In the genomic region with DNA sequence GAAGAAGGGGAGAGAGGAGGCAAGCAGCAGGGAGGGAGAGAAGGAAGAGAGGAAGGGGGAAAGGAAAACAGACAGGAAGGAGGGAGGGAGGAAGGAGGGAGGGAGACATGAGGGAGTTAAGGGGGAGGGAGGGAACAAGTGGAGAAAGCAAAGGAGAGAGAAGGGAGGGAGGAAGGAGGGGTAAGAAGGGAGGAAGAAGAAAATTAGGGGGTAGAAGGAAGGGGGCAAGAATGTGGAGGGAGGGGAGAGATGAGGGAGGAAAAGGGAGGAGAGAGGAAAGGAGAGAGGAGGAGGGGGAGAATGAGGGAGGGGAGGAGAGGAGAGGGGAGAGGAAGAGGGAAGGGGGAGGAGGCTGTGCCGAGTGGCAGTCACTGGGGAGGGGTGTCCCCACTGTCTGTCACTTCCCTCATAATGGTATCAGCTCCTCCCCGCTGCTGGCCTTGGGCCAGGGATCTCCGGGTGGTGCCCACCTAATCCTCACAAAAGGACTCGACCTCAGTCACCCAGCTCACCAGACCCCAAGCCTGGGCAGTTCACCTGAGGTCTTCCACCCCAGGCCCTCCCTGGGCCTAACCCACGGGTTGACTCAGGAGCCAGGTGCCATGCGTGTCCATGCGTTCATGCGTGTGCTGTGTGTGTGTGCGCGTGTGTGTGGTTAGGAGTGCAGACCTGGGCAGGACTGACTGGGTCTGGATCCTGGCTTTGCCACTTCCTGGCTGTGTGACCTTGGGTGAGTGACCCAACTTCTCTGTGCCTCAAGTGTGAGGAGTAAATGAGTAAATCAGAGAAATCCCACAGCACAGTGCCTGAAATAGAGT, we compare ENCODE assay signal across 1 cellular context.
A peak's percentile ranks its signal among the peaks of the same experiment; 100 is the strongest.
TF ChIP-seq lines count a peak whose summit lies in the region.

No MANE protein-coding gene starts in this region.

TF ChIP-seq in HEK293, 187 proteins besides CTCF, POLR2A, EP300 and RAD21 (continued from another document and continues in another):
- TF ChIP-seq ZNF280D (tag by site-specific recombination; IDR thresholded peaks at IDR 0.05), result no peak
- TF ChIP-seq, protein P1, sequence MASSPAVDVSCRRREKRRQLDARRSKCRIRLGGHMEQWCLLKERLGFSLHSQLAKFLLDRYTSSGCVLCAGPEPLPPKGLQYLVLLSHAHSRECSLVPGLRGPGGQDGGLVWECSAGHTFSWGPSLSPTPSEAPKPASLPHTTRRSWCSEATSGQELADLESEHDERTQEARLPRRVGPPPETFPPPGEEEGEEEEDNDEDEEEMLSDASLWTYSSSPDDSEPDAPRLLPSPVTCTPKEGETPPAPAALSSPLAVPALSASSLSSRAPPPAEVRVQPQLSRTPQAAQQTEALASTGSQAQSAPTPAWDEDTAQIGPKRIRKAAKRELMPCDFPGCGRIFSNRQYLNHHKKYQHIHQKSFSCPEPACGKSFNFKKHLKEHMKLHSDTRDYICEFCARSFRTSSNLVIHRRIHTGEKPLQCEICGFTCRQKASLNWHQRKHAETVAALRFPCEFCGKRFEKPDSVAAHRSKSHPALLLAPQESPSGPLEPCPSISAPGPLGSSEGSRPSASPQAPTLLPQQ (tag by site-specific recombination; IDR thresholded peaks at IDR 0.05), result no peak
- no peak for TF ChIP-seq GLIS2 (tag by site-specific recombination; IDR thresholded peaks at IDR 0.05)
- TF ChIP-seq ZNF416 (tag by site-specific recombination; IDR thresholded peaks at IDR 0.05), result no peak
- no peak for TF ChIP-seq ZSCAN30 (tag by site-specific recombination; IDR thresholded peaks at IDR 0.05)
- peak; percentile 98; the same call in 1 of the 2 replicates for TF ChIP-seq ZNF768 (tag by site-specific recombination; IDR thresholded peaks at IDR 0.05)
- TF ChIP-seq, protein P2, sequence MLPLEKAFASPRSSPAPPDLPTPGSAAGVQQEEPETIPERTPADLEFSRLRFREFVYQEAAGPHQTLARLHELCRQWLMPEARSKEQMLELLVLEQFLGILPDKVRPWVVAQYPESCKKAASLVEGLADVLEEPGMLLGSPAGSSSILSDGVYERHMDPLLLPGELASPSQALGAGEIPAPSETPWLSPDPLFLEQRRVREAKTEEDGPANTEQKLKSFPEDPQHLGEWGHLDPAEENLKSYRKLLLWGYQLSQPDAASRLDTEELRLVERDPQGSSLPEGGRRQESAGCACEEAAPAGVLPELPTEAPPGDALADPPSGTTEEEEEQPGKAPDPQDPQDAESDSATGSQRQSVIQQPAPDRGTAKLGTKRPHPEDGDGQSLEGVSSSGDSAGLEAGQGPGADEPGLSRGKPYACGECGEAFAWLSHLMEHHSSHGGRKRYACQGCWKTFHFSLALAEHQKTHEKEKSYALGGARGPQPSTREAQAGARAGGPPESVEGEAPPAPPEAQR (tag by site-specific recombination; IDR thresholded peaks at IDR 0.05), result 0 out of 2 replicates have a peak, but pooled peaks have one; percentile 38
- no peak for TF ChIP-seq ZNF624 (tag by site-specific recombination; IDR thresholded peaks at IDR 0.05)
- no peak for TF ChIP-seq ZNF785 (tag by site-specific recombination; IDR thresholded peaks at IDR 0.05)
- TF ChIP-seq, protein P3, sequence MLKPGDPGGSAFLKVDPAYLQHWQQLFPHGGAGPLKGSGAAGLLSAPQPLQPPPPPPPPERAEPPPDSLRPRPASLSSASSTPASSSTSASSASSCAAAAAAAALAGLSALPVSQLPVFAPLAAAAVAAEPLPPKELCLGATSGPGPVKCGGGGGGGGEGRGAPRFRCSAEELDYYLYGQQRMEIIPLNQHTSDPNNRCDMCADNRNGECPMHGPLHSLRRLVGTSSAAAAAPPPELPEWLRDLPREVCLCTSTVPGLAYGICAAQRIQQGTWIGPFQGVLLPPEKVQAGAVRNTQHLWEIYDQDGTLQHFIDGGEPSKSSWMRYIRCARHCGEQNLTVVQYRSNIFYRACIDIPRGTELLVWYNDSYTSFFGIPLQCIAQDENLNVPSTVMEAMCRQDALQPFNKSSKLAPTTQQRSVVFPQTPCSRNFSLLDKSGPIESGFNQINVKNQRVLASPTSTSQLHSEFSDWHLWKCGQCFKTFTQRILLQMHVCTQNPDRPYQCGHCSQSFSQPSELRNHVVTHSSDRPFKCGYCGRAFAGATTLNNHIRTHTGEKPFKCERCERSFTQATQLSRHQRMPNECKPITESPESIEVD (tag by site-specific recombination; IDR thresholded peaks at IDR 0.05), result no peak
- TF ChIP-seq, protein P4, sequence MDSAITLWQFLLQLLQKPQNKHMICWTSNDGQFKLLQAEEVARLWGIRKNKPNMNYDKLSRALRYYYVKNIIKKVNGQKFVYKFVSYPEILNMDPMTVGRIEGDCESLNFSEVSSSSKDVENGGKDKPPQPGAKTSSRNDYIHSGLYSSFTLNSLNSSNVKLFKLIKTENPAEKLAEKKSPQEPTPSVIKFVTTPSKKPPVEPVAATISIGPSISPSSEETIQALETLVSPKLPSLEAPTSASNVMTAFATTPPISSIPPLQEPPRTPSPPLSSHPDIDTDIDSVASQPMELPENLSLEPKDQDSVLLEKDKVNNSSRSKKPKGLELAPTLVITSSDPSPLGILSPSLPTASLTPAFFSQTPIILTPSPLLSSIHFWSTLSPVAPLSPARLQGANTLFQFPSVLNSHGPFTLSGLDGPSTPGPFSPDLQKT (IDR thresholded peaks at IDR 0.05; ENCODE audit: borderline replicate concordance, low read depth, low read length), result no peak
- TF ChIP-seq ZNF157 (tag by site-specific recombination; IDR thresholded peaks at IDR 0.05), result no peak
- no peak for TF ChIP-seq ZNF138 (tag by site-specific recombination; IDR thresholded peaks at IDR 0.05; ENCODE audit: borderline replicate concordance)
- TF ChIP-seq, protein P5, sequence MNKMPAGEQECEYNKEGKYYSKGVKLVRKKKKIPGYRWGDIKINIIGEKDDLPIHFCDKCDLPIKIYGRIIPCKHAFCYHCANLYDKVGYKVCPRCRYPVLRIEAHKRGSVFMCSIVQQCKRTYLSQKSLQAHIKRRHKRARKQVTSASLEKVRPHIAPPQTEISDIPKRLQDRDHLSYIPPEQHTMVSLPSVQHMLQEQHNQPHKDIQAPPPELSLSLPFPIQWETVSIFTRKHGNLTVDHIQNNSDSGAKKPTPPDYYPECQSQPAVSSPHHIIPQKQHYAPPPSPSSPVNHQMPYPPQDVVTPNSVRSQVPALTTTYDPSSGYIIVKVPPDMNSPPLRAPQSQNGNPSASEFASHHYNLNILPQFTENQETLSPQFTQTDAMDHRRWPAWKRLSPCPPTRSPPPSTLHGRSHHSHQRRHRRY (tag by site-specific recombination; IDR thresholded peaks at IDR 0.05), result no peak
- TF ChIP-seq ZNF140 (tag by site-specific recombination; IDR thresholded peaks at IDR 0.05), result no peak
- TF ChIP-seq ZNF132 (tag by site-specific recombination; IDR thresholded peaks at IDR 0.05; ENCODE audit: borderline replicate concordance), result no peak
- TF ChIP-seq ZNF292 (tag by site-specific recombination; IDR thresholded peaks at IDR 0.05; ENCODE audit: borderline replicate concordance, low read depth), result no peak; the same call in 1 of the 2 replicates
- peak; percentile 36; the same call in 1 of the 2 replicates for TF ChIP-seq GLIS1 (tag by site-specific recombination; IDR thresholded peaks at IDR 0.05)
- no peak for TF ChIP-seq FEZF1 (tag by site-specific recombination; IDR thresholded peaks at IDR 0.05)
- TF ChIP-seq ZNF423 (tag by site-specific recombination; IDR thresholded peaks at IDR 0.05), result no peak
- no peak; the same call in 1 of the 2 replicates for TF ChIP-seq ZBTB17 (tag by site-specific recombination; IDR thresholded peaks at IDR 0.05)
- no peak for TF ChIP-seq GFI1B (tag by site-specific recombination; IDR thresholded peaks at IDR 0.05)
- no peak for TF ChIP-seq MYNN (tag by site-specific recombination; IDR thresholded peaks at IDR 0.05; ENCODE audit: borderline replicate concordance)
- no peak for TF ChIP-seq ZNF202 (tag by site-specific recombination; IDR thresholded peaks at IDR 0.05; ENCODE audit: borderline replicate concordance)
- TF ChIP-seq ZNF548 (tag by site-specific recombination; IDR thresholded peaks at IDR 0.05), result 0 out of 2 replicates have a peak, but pooled peaks have one; percentile 19
- no peak for TF ChIP-seq ZNF514 (tag by site-specific recombination; IDR thresholded peaks at IDR 0.05)
- no peak for TF ChIP-seq ZNF555 (tag by site-specific recombination; conservative IDR thresholded peaks at IDR 0.05)
- no peak for TF ChIP-seq ZNF404 (tag by site-specific recombination; IDR thresholded peaks at IDR 0.05)
- 0 out of 2 replicates have a peak, but pooled peaks have one; percentile 9 for TF ChIP-seq TSHZ1 (tag by site-specific recombination; IDR thresholded peaks at IDR 0.05; ENCODE audit: borderline replicate concordance)
- TF ChIP-seq ZNF169 (tag by site-specific recombination; IDR thresholded peaks at IDR 0.05), result no peak
- no peak for TF ChIP-seq HOXD13 (CRISPR knock-in tag; IDR thresholded peaks at IDR 0.05; ENCODE audit: borderline replicate concordance)
- TF ChIP-seq ZNF530 (tag by site-specific recombination; IDR thresholded peaks at IDR 0.05; ENCODE audit: low read depth), result no peak
- no peak for TF ChIP-seq ZNF19 (tag by site-specific recombination; IDR thresholded peaks at IDR 0.05; ENCODE audit: low read depth)
- no peak for TF ChIP-seq ZNF677 (tag by site-specific recombination; IDR thresholded peaks at IDR 0.05)
- no peak; the same call in 1 of the 2 replicates for TF ChIP-seq OSR2 (tag by site-specific recombination; IDR thresholded peaks at IDR 0.05)
- no peak; the same call in 1 of the 2 replicates for TF ChIP-seq OVOL3 (tag by site-specific recombination; IDR thresholded peaks at IDR 0.05)
- TF ChIP-seq, protein P6, sequence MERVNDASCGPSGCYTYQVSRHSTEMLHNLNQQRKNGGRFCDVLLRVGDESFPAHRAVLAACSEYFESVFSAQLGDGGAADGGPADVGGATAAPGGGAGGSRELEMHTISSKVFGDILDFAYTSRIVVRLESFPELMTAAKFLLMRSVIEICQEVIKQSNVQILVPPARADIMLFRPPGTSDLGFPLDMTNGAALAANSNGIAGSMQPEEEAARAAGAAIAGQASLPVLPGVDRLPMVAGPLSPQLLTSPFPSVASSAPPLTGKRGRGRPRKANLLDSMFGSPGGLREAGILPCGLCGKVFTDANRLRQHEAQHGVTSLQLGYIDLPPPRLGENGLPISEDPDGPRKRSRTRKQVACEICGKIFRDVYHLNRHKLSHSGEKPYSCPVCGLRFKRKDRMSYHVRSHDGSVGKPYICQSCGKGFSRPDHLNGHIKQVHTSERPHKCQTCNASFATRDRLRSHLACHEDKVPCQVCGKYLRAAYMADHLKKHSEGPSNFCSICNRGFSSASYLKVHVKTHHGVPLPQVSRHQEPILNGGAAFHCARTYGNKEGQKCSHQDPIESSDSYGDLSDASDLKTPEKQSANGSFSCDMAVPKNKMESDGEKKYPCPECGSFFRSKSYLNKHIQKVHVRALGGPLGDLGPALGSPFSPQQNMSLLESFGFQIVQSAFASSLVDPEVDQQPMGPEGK (tag by site-specific recombination; IDR thresholded peaks at IDR 0.05), result peak; percentile 69
- no peak for TF ChIP-seq ZBTB26 (tag by site-specific recombination; optimal IDR thresholded peaks at IDR 0.05)
- no peak for TF ChIP-seq MEIS1 (CRISPR knock-in tag; IDR thresholded peaks at IDR 0.05; ENCODE audit: borderline replicate concordance)
- TF ChIP-seq ZNF623 (tag by site-specific recombination; IDR thresholded peaks at IDR 0.05), result no peak
- no peak for TF ChIP-seq ZBTB8A (tag by site-specific recombination; IDR thresholded peaks at IDR 0.05)
- TF ChIP-seq ZNF544 (tag by site-specific recombination; IDR thresholded peaks at IDR 0.05), result no peak
- no peak for TF ChIP-seq ZBTB7A (tag by site-specific recombination; IDR thresholded peaks at IDR 0.05; ENCODE audit: low read depth)
- TF ChIP-seq ZNF654 (tag by site-specific recombination; IDR thresholded peaks at IDR 0.05; ENCODE audit: low read depth), result no peak
